8 cellular contexts compared by ENCODE assay signal in the genomic region with DNA sequence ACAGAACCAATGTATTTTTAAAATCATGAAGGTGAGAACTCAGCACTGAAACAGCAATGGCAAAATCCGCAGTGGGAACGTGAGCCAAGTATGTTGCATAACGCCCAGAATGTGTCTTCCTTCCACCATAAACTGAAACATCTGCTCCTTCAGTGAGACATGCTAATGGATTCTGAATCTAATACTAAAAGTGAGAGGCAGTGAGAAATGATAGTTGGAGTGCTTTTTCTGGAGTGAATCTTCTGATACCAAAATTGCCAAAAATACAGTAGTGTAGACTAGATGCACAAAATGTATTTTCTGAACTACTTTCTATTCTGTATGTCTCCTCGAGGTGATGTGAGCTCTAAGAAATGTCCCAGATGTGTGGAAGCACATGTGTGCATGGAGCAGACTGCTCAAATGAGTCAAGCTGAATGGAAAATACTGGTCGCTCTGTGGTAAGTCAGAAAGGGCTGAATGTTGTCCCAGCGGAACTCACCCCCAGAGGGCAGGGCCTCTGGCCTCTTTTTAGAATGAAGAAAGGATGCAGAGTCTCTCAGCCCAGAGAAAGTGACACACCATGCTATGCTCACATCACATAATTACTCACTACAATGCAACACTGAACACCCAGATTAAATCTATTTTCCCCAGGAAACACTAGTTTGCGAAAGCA.
DNase-seq lines count a peak whose midpoint lies in the region; TF ChIP-seq lines count a peak whose summit lies in the region.

No MANE protein-coding gene starts in this region.

- no TSS peak for BruUV-seq in PC-9 (replicated peaks; lab: Mats Ljungman, UMichigan)

- no peaks in the 10 kb centered on the region for H3K27me3 Mint-ChIP-seq in neural crest cell (ENCODE audit: low read depth)

- no peaks in the 10 kb centered on the region for H4K20me1 ChIP-seq in PC-9 (ENCODE audit: insufficient read depth)

- H3K27ac Mint-ChIP-seq in neural crest cell (ENCODE audit: unreplicated experiment), result peak overlapping the region; percentile 36

- H3K27ac ChIP-seq in uterus (peak overlapping the region; percentile 9 to 73), PC-9 (no peak overlapping the region)

- no peaks in the 10 kb centered on the region for H3K36me3 Mint-ChIP-seq in neural crest cell (ENCODE audit: low read depth)

- no peaks in the 10 kb centered on the region for H3K9me2 ChIP-seq in PC-9 (ENCODE audit: insufficient read depth)

- H3K27me3 ChIP-seq in uterus (no peaks in the 10 kb centered on the region), PC-9 (ENCODE audit: insufficient read depth, low read depth) (peaks cover 9% of the 10 kb centered on the region; the same call in 1 of the 2 replicates)

- DNase-seq in stimulated activated naive CD4-positive, alpha-beta T cell treated with Interleukin-2 at 50 U/mL for 16 hours (lab: John Stamatoyannopoulos, UW), result peak; percentile 44
- DNase-seq in stimulated activated naive CD4-positive, alpha-beta T cell (lab: John Stamatoyannopoulos, UW), result no peak
- DNase-seq in cerebellar cortex (ENCODE audit: low spot score), result peak; percentile 55
- DNase-seq in neural crest cell (ENCODE audit: low read depth, low spot score), result no peak
- peak; percentile 70 to 78 for DNase-seq in uterus
- no peak for DNase-seq in NCI-H2227 treated with DMSO at 0.1 percent for 48 hours (lab: John Stamatoyannopoulos, UW)
- no peak for DNase-seq in PC-9
- no peak for DNase-seq in islet precursor cell

- H3K4me3 ChIP-seq in uterus (no peak overlapping the region), PC-9 (no peak overlapping the region)

- H3K4me2 ChIP-seq in PC-9, result no peak overlapping the region

- TF ChIP-seq CTCF in neural crest cell (conservative IDR thresholded peaks at IDR 0.05), result no peak
- TF ChIP-seq CTCF in uterus (IDR thresholded peaks at IDR 0.05), result no peak
- TF ChIP-seq CTCF in PC-9 (conservative IDR thresholded peaks at IDR 0.05), result no peak

- POLR2A ChIA-PET in PC-9 (lab: Charles Lee; ENCODE audit: unreplicated experiment), result no interaction called here

- intact Hi-C loops in uterus (cut with DNase I; ENCODE audit: low total_unique reads) (no loop called here), PC-9 (cut with micrococcal nuclease; ENCODE audit: unreplicated experiment) (no loop called here)

- H3K79me2 ChIP-seq in PC-9 (ENCODE audit: low read depth), result no peaks in the 10 kb centered on the region

- H2AFZ ChIP-seq in PC-9, result no peak overlapping the region

- no peaks in the 10 kb centered on the region for H3K9me3 Mint-ChIP-seq in neural crest cell

- no peak for TF ChIP-seq POLR2A in uterus (IDR thresholded peaks at IDR 0.05)

- peak overlapping the region; percentile 17 for H3K4me3 Mint-ChIP-seq in neural crest cell

- H3K36me3 ChIP-seq in uterus (no peaks in the 10 kb centered on the region), PC-9 (ENCODE audit: low read depth) (no peaks in the 10 kb centered on the region)

- no peaks in the 10 kb centered on the region for H3F3A ChIP-seq in PC-9 (ENCODE audit: insufficient read depth, low read depth)

- CTCF ChIA-PET in PC-9 (lab: Charles Lee), result no interaction called here

- H3K4me1 ChIP-seq in uterus (peaks cover 0 to 12% of the 10 kb centered on the region in 2 donors), PC-9 (replicated peaks; ENCODE audit: insufficient read depth) (no peaks in the 10 kb centered on the region)

- H3K9me3 ChIP-seq in uterus (no peaks in the 10 kb centered on the region), PC-9 (ENCODE audit: insufficient read depth, low read depth) (no peaks in the 10 kb centered on the region)

- H3K4me1 Mint-ChIP-seq in neural crest cell, result peaks cover 43% of the 10 kb centered on the region

Comparison
In these comparisons a context has a peak if more than half of its experiments do, and no peak if none do; other contexts are left out.
1. DNase-seq: peak in stimulated activated naive CD4-positive, alpha-beta T cell treated with Interleukin-2 at 50 U/mL for 16 hours (single experiment), cerebellar cortex (single experiment) and uterus (2 of 2); none in stimulated activated naive CD4-positive, alpha-beta T cell (0 of 6), neural crest cell (single experiment), NCI-H2227 treated with DMSO at 0.1 percent for 48 hours (single experiment), PC-9 (0 of 2) and islet precursor cell (single experiment).